ENCODE assay signal across 32 cellular contexts in the genomic region with DNA sequence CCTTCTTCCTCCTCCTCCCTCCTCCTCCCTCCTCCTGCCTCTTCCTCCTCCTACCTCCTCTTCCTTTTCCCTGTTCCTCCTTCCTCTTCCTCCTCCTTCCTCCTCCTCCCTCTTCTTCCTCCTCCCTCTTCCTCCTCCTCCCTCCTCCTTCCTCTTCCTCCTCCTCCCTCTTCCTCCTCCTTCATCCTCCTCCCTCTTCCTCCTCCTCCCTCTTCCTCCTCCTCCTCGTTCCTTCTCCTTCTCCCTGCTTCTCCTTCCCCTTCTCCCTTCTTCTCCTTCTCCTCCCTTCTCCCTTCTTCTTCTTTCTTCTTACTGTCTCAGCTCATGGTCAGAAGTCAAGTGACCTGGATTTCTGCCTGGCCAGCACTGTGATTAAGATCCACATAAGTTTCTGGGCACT. TPM values are rescaled to one million over a fixed set of nuclear protein-coding genes. Genes with fewer than 3 reads are reported as not detected.
"Had no signal": no experiment of that assay in that cellular context is flagged by ENCODE, and none has a peak within 500 bp of the region (broad histone marks: within the 10 kb centered on the region; RNA-seq: fewer than 3 reads in every experiment).

No MANE protein-coding gene starts in this region.

- FAIRE-seq: colon, islet of Langerhans, urothelium cell line had no signal

- DNase-seq: cerebellar nuclear complex; dorsolateral prefrontal cortex; effector CD4-positive, alpha-beta T cell; foreskin keratinocyte; glutamatergic neuron; heart right ventricle; hippocampal formation; left cardiac atrium; left lung; mesendoderm; naive thymus-derived CD8-positive, alpha-beta T cell; nephron progenitor cell; occipital lobe; ovary; posterior cingulate gyrus; psoas muscle; right cardiac atrium; spleen; stimulated activated naive CD4-positive, alpha-beta T cell; stomach; substantia nigra; testis; upper lobe of left lung had no signal

- H3K4me1 ChIP-seq: foreskin keratinocyte, heart right ventricle, left lung, psoas muscle, spleen, testis, tibial nerve, upper lobe of left lung had no signal

- H3K4me3 ChIP-seq: dorsolateral prefrontal cortex, heart right ventricle, left lung, ovary, psoas muscle, skin epidermis, spleen, stomach, testis, tibial nerve, upper lobe of left lung had no signal

- H3K27me3 ChIP-seq: ovary, testis, upper lobe of left lung had no signal

- H3K9me3 Mint-ChIP-seq: naive thymus-derived CD8-positive, alpha-beta T cell had no signal

- ATAC-seq: foreskin keratinocyte; heart right ventricle; left cardiac atrium; left lung; naive thymus-derived CD8-positive, alpha-beta T cell; psoas muscle; right cardiac atrium had no signal

- H3K27ac ChIP-seq: dorsolateral prefrontal cortex, foreskin keratinocyte, heart right ventricle, left lung, ovary, psoas muscle, skin epidermis, spleen, stomach, testis, tibial nerve, upper lobe of left lung had no signal

- H3K9me3 ChIP-seq: heart right ventricle, left lung, ovary, psoas muscle, spleen, stomach, testis, tibial nerve, upper lobe of left lung had no signal

- H3K36me3 ChIP-seq: heart right ventricle, left lung, ovary, spleen, stomach, tibial nerve, upper lobe of left lung had no signal

- H3K4me3 Mint-ChIP-seq: naive thymus-derived CD8-positive, alpha-beta T cell; nephron progenitor cell had no signal

- H3K36me3 Mint-ChIP-seq: naive thymus-derived CD8-positive, alpha-beta T cell had no signal

- H3K27ac Mint-ChIP-seq: nephron progenitor cell had no signal

RNA-seq across cellular contexts. Expression of a gene that starts 7.7 kb away (rescaled TPM):
- total RNA-seq: foreskin keratinocyte; kidney epithelial cell; left cardiac atrium; lung microvascular endothelial cell; naive thymus-derived CD8-positive, alpha-beta T cell; occipital lobe; psoas muscle; renal cortical epithelial cell; spleen; tibial nerve had no signal
- polyA plus RNA-seq: esophagus; foreskin keratinocyte; heart right ventricle; naive thymus-derived CD8-positive, alpha-beta T cell; psoas muscle had no signal
